In genomic region chr17:35808240-35808961, GRCh38 we compare ENCODE assay signal across 9 cellular contexts. TPM values are rescaled to one million over a fixed set of nuclear protein-coding genes. Genes with fewer than 3 reads are reported as not detected.
DNase-seq lines count a peak whose midpoint lies in the region; ATAC-seq and TF ChIP-seq lines count a peak whose summit lies in the region.
"Had no signal": no experiment of that assay in that cellular context is flagged by ENCODE, and none has a peak within 500 bp of the region (broad histone marks: within the 10 kb centered on the region; RNA-seq: fewer than 3 reads in every experiment).

No MANE protein-coding gene starts in this region.

- H3K9me3 ChIP-seq in esophagus (ENCODE audit: control insufficient read depth in 2 of 2, insufficient read depth in 1 of 2, low read depth in 1 of 2, low read length in 1 of 2) = no peaks in the 10 kb centered on the region

- no peaks in the 10 kb centered on the region for H3K4me1 ChIP-seq in esophagus (ENCODE audit: control insufficient read depth in 2 of 2, insufficient read depth in 2 of 2, low read length in 1 of 2)
- peaks cover 13% of the 10 kb centered on the region for H3K4me1 ChIP-seq in rectal smooth muscle tissue (ENCODE audit: control insufficient read depth, insufficient read depth, low read length)

- H3K36me3 ChIP-seq in esophagus (ENCODE audit: control insufficient read depth in 2 of 2, insufficient read depth in 2 of 2, low read length in 1 of 2) = no peaks in the 10 kb centered on the region
- no peaks in the 10 kb centered on the region for H3K36me3 ChIP-seq in rectal smooth muscle tissue (ENCODE audit: control insufficient read depth, insufficient read depth, low read length)

- H3K27ac ChIP-seq in esophagus (ENCODE audit: low read depth in 2 of 2, low read length in 1 of 2) (peak overlapping the region; percentile 78 to 96), rectal smooth muscle tissue (ENCODE audit: low read depth, low read length) (peak overlapping the region; percentile 97)

- TF ChIP-seq CTCF in GM12864 (IDR thresholded peaks at IDR 0.05; ENCODE audit: low read depth, low read length, missing control alignments) = no peak

- H3K27me3 ChIP-seq in esophagus (ENCODE audit: control insufficient read depth in 1 of 2, insufficient read depth in 2 of 2, low read length in 2 of 2) = no peaks in the 10 kb centered on the region
- no peaks in the 10 kb centered on the region for H3K27me3 ChIP-seq in rectal smooth muscle tissue (ENCODE audit: control insufficient read depth, insufficient read depth, low read length)

- WGBS in esophagus, 2 donors = 27 to 28% methylated on average over 19 of the region's 19 CpGs

- no peak for DNase-seq in GM12864 (ENCODE audit: low read depth)
- peak; percentile 6 for DNase-seq in RPMI7951 (ENCODE audit: low read depth)
- DNase-seq in iPS-NIHi11 (ENCODE audit: low spot score) = no peak
- no peak for DNase-seq in GM19238 (ENCODE audit: insufficient read length, low spot score)
- no peak for DNase-seq in COR-L47 (lab: John Stamatoyannopoulos, UW)

- H3K4me3 ChIP-seq in GM12864 (ENCODE audit: low read depth, low read length) (peak overlapping the region; percentile 64), esophagus (ENCODE audit: low read depth in 1 of 2, low read length in 2 of 2) (peak overlapping the region; percentile 36 to 90), rectal smooth muscle tissue (ENCODE audit: low read length) (peak overlapping the region; percentile 85)

- no peak overlapping the region for H3K9ac ChIP-seq in rectal smooth muscle tissue (ENCODE audit: low read length)

- no peak for ATAC-seq in HG02970 (IDR thresholded peaks at IDR 0.05; ENCODE audit: low FRiP score, unreplicated experiment)

RNA-seq across cellular contexts. Expression of gene TAF15, which starts 0.9 kb away (rescaled TPM):
- 14.0 and 15.3 TPM in 2 replicates for total RNA-seq in RPMI7951 (2014; rRNA removed; shearing (Covaris generic))
- polyA plus RNA-seq in esophagus = 100 to 1,000 TPM in 1 of 2 donors, 10 to 100 TPM in 1; 89.5 to 110 TPM

RNA-seq across cellular contexts. Expression of gene MMP28, which starts 13.0 kb away (rescaled TPM):
- total RNA-seq in RPMI7951 (2014; rRNA removed; shearing (Covaris generic)) = not detected in 2 replicates
- 10 to 100 TPM; 14.8 to 21.7 TPM for polyA plus RNA-seq in esophagus

RNA-seq across cellular contexts. Expression of gene C17orf50, which starts 47.7 kb away (rescaled TPM):
- not detected in 2 replicates for total RNA-seq in RPMI7951 (2014; rRNA removed; shearing (Covaris generic))
- under 1 TPM in 1 of 2 donors, not detected in 1; 0.14 TPM for polyA plus RNA-seq in esophagus
- total RNA-seq: NCI-H460 had no signal

RNA-seq across cellular contexts. Expression of gene GAS2L2, which starts 55.4 kb away (rescaled TPM):
- total RNA-seq in RPMI7951 (2014; rRNA removed; shearing (Covaris generic)) = not detected in 2 replicates
- under 1 TPM; 0.01 to 0.08 TPM for polyA plus RNA-seq in esophagus
- total RNA-seq: NCI-H460 had no signal
